ENCODE assay signal across 2 cellular contexts in the genomic region with DNA sequence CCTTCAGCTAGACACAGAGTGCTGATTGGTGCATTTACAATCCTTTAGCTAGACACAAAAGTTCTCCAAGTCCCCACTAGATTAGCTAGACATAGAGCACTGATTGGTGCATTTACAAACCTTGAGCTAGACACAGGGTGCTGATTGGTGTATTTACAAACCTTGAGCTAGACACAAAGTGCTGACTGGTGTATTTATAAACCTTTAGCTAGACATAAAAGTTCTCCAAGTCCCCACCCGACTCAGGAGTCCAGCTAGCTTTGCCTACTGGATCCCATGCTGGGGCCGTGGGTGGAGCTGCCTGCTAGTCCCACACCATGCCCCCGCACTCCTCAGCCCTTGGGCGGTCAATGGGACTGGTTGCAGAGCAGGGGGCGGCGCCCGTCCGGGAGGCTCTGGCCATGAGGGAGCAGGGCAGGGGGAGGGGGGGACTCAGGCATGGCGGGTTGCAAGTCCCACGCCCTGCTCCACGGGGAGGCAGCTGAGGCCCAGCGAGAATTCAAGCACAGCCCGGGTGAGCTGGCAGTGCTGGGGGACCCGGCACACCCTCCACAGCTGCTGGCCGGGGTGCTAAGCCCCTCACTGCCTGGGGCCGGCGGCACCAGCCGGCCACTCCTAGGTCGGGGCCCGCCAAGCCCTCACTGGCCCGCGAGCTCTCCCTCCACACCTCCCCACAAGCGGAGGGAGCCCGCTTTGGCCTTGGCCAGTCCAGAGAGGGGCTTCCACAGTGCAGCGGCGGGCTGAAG.
A peak's percentile ranks its signal among the peaks of the same experiment; 100 is the strongest.
TF ChIP-seq lines count a peak whose summit lies in the region.

No MANE protein-coding gene starts in this region.

TF ChIP-seq in A549, 52 proteins besides CTCF, POLR2A, EP300 and RAD21:
- TF ChIP-seq MAFK (IDR thresholded peaks at IDR 0.05; ENCODE audit: partially characterized antibody), result peak; percentile 59

TF ChIP-seq in IMR-90, 13 proteins besides CTCF, POLR2A, EP300 and RAD21:
- TF ChIP-seq MAFK (IDR thresholded peaks at IDR 0.05; ENCODE audit: low read depth, low read length), result peak; percentile 28
